Comparison of ENCODE assay signal across 1 cellular context in the genomic region with DNA sequence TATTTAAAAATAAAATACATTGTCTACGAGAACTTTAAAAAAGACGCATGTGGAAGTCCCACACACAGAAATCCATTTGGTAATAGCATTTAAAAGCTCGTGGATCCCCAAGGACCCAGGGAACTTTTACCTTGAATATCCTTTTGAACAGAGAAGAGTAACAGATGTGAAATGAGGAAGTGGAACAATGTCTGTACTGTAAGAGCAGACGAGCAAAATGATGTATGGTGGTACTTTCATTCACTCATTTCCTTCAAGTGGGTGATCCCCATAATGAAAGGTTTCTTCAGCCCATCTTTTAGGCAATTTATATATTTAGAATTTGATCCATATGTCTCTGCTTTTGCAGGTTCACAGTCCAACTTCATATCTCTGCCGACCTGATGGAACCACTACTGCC.
TF ChIP-seq lines count a peak whose summit lies in the region.

No MANE protein-coding gene starts in this region.

TF ChIP-seq in GM23338, 12 proteins besides CTCF, POLR2A, EP300 and RAD21 (continued from another document):
- TF ChIP-seq, protein P1, sequence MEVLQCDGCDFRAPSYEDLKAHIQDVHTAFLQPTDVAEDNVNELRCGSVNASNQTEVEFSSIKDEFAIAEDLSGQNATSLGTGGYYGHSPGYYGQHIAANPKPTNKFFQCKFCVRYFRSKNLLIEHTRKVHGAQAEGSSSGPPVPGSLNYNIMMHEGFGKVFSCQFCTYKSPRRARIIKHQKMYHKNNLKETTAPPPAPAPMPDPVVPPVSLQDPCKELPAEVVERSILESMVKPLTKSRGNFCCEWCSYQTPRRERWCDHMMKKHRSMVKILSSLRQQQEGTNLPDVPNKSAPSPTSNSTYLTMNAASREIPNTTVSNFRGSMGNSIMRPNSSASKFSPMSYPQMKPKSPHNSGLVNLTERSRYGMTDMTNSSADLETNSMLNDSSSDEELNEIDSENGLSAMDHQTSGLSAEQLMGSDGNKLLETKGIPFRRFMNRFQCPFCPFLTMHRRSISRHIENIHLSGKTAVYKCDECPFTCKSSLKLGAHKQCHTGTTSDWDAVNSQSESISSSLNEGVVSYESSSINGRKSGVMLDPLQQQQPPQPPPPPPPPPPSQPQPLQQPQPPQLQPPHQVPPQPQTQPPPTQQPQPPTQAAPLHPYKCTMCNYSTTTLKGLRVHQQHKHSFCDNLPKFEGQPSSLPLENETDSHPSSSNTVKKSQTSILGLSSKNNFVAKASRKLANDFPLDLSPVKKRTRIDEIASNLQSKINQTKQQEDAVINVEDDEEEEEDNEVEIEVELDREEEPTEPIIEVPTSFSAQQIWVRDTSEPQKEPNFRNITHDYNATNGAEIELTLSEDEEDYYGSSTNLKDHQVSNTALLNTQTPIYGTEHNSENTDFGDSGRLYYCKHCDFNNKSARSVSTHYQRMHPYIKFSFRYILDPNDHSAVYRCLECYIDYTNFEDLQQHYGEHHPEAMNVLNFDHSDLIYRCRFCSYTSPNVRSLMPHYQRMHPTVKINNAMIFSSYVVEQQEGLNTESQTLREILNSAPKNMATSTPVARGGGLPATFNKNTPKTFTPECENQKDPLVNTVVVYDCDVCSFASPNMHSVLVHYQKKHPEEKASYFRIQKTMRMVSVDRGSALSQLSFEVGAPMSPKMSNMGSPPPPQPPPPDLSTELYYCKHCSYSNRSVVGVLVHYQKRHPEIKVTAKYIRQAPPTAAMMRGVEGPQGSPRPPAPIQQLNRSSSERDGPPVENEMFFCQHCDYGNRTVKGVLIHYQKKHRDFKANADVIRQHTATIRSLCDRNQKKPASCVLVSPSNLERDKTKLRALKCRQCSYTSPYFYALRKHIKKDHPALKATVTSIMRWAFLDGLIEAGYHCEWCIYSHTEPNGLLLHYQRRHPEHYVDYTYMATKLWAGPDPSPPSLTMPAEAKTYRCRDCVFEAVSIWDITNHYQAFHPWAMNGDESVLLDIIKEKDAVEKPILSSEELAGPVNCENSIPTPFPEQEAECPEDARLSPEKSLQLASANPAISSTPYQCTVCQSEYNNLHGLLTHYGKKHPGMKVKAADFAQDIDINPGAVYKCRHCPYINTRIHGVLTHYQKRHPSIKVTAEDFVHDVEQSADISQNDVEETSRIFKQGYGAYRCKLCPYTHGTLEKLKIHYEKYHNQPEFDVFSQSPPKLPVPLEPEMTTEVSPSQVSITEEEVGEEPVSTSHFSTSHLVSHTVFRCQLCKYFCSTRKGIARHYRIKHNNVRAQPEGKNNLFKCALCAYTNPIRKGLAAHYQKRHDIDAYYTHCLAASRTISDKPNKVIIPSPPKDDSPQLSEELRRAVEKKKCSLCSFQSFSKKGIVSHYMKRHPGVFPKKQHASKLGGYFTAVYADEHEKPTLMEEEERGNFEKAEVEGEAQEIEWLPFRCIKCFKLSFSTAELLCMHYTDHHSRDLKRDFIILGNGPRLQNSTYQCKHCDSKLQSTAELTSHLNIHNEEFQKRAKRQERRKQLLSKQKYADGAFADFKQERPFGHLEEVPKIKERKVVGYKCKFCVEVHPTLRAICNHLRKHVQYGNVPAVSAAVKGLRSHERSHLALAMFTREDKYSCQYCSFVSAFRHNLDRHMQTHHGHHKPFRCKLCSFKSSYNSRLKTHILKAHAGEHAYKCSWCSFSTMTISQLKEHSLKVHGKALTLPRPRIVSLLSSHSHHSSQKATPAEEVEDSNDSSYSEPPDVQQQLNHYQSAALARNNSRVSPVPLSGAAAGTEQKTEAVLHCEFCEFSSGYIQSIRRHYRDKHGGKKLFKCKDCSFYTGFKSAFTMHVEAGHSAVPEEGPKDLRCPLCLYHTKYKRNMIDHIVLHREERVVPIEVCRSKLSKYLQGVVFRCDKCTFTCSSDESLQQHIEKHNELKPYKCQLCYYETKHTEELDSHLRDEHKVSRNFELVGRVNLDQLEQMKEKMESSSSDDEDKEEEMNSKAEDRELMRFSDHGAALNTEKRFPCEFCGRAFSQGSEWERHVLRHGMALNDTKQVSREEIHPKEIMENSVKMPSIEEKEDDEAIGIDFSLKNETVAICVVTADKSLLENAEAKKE (CRISPR knock-in tag; IDR thresholded peaks at IDR 0.05), result no peak
- TF ChIP-seq POLR2AphosphoS5 (IDR thresholded peaks at IDR 0.05; ENCODE audit: low read depth) (no peak), JUNB (IDR thresholded peaks at IDR 0.05; ENCODE audit: unreplicated experiment) (no peak)
